In genomic region chr11:28581286-28582242, GRCh38 we compare ENCODE assay signal across 1 cellular context.
TF ChIP-seq lines count a peak whose summit lies in the region.

No MANE protein-coding gene starts in this region.

TF ChIP-seq in GM23338, 12 proteins besides CTCF, POLR2A, EP300 and RAD21 (continued from another document):
- TF ChIP-seq ZNF462 (CRISPR knock-in tag; IDR thresholded peaks at IDR 0.05) (no peak), ZNF114 (CRISPR knock-in tag; IDR thresholded peaks at IDR 0.05) (no peak)
TF ChIP-seq in GM23338: peak in this region for 0.
